In genomic region chr16:1990336-1991134, GRCh38 we compare ENCODE assay signal across 8 cellular contexts. TPM values are rescaled to one million over a fixed set of nuclear protein-coding genes. Genes with fewer than 3 reads are reported as not detected.
DNase-seq lines count a peak whose midpoint lies in the region; ATAC-seq and TF ChIP-seq lines count a peak whose summit lies in the region.
"Had no signal": no experiment of that assay in that cellular context is flagged by ENCODE, and none has a peak within 500 bp of the region (broad histone marks: within the 10 kb centered on the region; RNA-seq: fewer than 3 reads in every experiment).

No MANE protein-coding gene starts in this region.

- H3K9me3 ChIP-seq in mesodermal cell (ENCODE audit: control insufficient read depth, low read length) (no peaks in the 10 kb centered on the region), tibial nerve (no peaks in the 10 kb centered on the region)

- H3K36me3 Mint-ChIP-seq in activated naive CD8-positive, alpha-beta T cell treated with anti-CD3 and anti-CD28 coated beads, Interleukin-2, amount 10 ng/mL, durations not matched to agents 7 days and 5 days: peaks cover 5% of the 10 kb centered on the region

- TF ChIP-seq CTCF in GM12865 (IDR thresholded peaks at IDR 0.05; ENCODE audit: insufficient read depth, low read depth, low read length, missing control alignments) (no peak), KMS-11 (conservative IDR thresholded peaks at IDR 0.05; ENCODE audit: low read depth, low read length) (no peak), tibial nerve (IDR thresholded peaks at IDR 0.05) (no peak)

- DNase-seq in GM12865 (ENCODE audit: low read depth) (peak; percentile 54), tibial nerve (ENCODE audit: low spot score in 2 of 2) (no peak)
- peak; percentile 65 for DNase-seq in activated naive CD8-positive, alpha-beta T cell treated with anti-CD3 and anti-CD28 coated beads, Interleukin-2, amount 10 ng/mL, durations not matched to agents 7 days and 5 days

- H4K20me1 ChIP-seq in KMS-11 (ENCODE audit: insufficient read depth): no peaks in the 10 kb centered on the region

- peak overlapping the region; percentile 47 for H3K4me2 ChIP-seq in KMS-11

- H3K27me3 ChIP-seq in KMS-11 (ENCODE audit: insufficient read depth, low read depth): peaks cover 5% of the 10 kb centered on the region
- peaks cover 0 to 47% of the 10 kb centered on the region in 2 donors for H3K27me3 ChIP-seq in tibial nerve

- H3K9me3 Mint-ChIP-seq in activated naive CD8-positive, alpha-beta T cell treated with anti-CD3 and anti-CD28 coated beads, Interleukin-2, amount 10 ng/mL, durations not matched to agents 7 days and 5 days: no peaks in the 10 kb centered on the region

- H2AFZ ChIP-seq in KMS-11 (ENCODE audit: low read depth): peak overlapping the region; percentile 50

- H3K27ac Mint-ChIP-seq in activated naive CD8-positive, alpha-beta T cell treated with anti-CD3 and anti-CD28 coated beads, Interleukin-2, amount 10 ng/mL, durations not matched to agents 7 days and 5 days: peak overlapping the region; percentile 67

- no peak for TF ChIP-seq EP300 in tibial nerve (IDR thresholded peaks at IDR 0.05)

- 3 to 4% methylated on average over 29 to 39 of the region's 52 CpGs for WGBS in mesodermal cell (ENCODE audit: insufficient coverage in 2 of 2), 2 experiments
- WGBS in tibial nerve, 2 donors: 2 to 7% methylated on average over 34 to 42 of the region's 52 CpGs

- H3K36me3 ChIP-seq in KMS-11 (ENCODE audit: insufficient read depth): no peaks in the 10 kb centered on the region
- H3K36me3 ChIP-seq in mesodermal cell (ENCODE audit: control insufficient read depth, insufficient read depth, low read length): peaks cover 20% of the 10 kb centered on the region
- peaks cover 0 to 22% (median 0%) of the 10 kb centered on the region in 3 donors for H3K36me3 ChIP-seq in tibial nerve

- no peak for ATAC-seq in activated naive CD8-positive, alpha-beta T cell treated with anti-CD3 and anti-CD28 coated beads, Interleukin-2, amount 10 ng/mL, durations not matched to agents 7 days and 5 days (ENCODE audit: low read depth)
- no peak for ATAC-seq in HG03521 (IDR thresholded peaks at IDR 0.05; ENCODE audit: unreplicated experiment)
- no peak for ATAC-seq in HG02852 (IDR thresholded peaks at IDR 0.05; ENCODE audit: unreplicated experiment)

- no peak for TF ChIP-seq POLR2A in tibial nerve (IDR thresholded peaks at IDR 0.05)

- no peak overlapping the region for H3K9ac ChIP-seq in KMS-11

- H3K4me1 Mint-ChIP-seq in activated naive CD8-positive, alpha-beta T cell treated with anti-CD3 and anti-CD28 coated beads, Interleukin-2, amount 10 ng/mL, durations not matched to agents 7 days and 5 days: peaks cover 18% of the 10 kb centered on the region

- peaks cover 24% of the 10 kb centered on the region for H3K4me1 ChIP-seq in KMS-11 (ENCODE audit: low read depth, poor library complexity, severe bottlenecking)
- H3K4me1 ChIP-seq in mesodermal cell (ENCODE audit: control insufficient read depth, insufficient read depth, low read length, poor library complexity, severe bottlenecking): peaks cover 8% of the 10 kb centered on the region
- peaks cover 0 to 39% (median 16%) of the 10 kb centered on the region in 4 donors for H3K4me1 ChIP-seq in tibial nerve

- H3K27me3 Mint-ChIP-seq in activated naive CD8-positive, alpha-beta T cell treated with anti-CD3 and anti-CD28 coated beads, Interleukin-2, amount 10 ng/mL, durations not matched to agents 7 days and 5 days: peaks cover 13% of the 10 kb centered on the region

- H3K4me3 ChIP-seq in GM12865 (ENCODE audit: low read depth, low read length) (peak overlapping the region; percentile 76), KMS-11 (IDR thresholded peaks at IDR 0.05; ENCODE audit: insufficient read depth, low read depth, low read length) (no peak overlapping the region), mesodermal cell (ENCODE audit: extremely low read depth, insufficient read depth, low read length, poor library complexity, severe bottlenecking) (peak overlapping the region; percentile 27), tibial nerve (peak overlapping the region in 2 of 4 donors; percentile 22 to 31)

- peak overlapping the region; percentile 75 for H3K4me3 Mint-ChIP-seq in activated naive CD8-positive, alpha-beta T cell treated with anti-CD3 and anti-CD28 coated beads, Interleukin-2, amount 10 ng/mL, durations not matched to agents 7 days and 5 days

- POLR2A ChIA-PET in activated naive CD8-positive, alpha-beta T cell treated with anti-CD3 and anti-CD28 coated beads, Interleukin-2, amount 10 ng/mL, durations not matched to agents 7 days and 5 days (lab: Charles Lee): interaction anchor here (0.6 to 5.7 kb wide), 9 partner anchors 10 to 218 kb away, joined by 3 to 36 read pairs (median 4); partner anchors contain the start of genes EME2, MRPS34, RPS2 and TBL3

- no peaks in the 10 kb centered on the region for H3K79me2 ChIP-seq in KMS-11 (ENCODE audit: insufficient read depth, low read depth)

- no peak overlapping the region for H3K27ac ChIP-seq in KMS-11
- H3K27ac ChIP-seq in mesodermal cell (ENCODE audit: low read depth, low read length, severe bottlenecking): no peak overlapping the region
- H3K27ac ChIP-seq in tibial nerve: peak overlapping the region in 1 of 4 donors; percentile 55
- H3K27ac ChIP-seq: SJSA1 had no signal

RNA-seq across cellular contexts. Expression of gene SYNGR3, which starts 0.8 kb away (rescaled TPM):
- total RNA-seq in activated naive CD8-positive, alpha-beta T cell treated with anti-CD3 and anti-CD28 coated beads, Interleukin-2, amount 10 ng/mL, durations not matched to agents 7 days and 5 days: 1 to 10 TPM; 2.0 to 2.2 TPM
- polyA plus RNA-seq in mesodermal cell (2013, experiment 1 of 2): 2.0 TPM
- 1.9 TPM for polyA plus RNA-seq in mesodermal cell (2013, experiment 2 of 2)
- 1 to 10 TPM in 1 of 4 donors, not detected in 3; 3.9 TPM for total RNA-seq in tibial nerve

RNA-seq across cellular contexts. Expression of gene GFER, which starts 6.5 kb away (rescaled TPM):
- 10 to 100 TPM; 28.8 to 31.9 TPM for total RNA-seq in activated naive CD8-positive, alpha-beta T cell treated with anti-CD3 and anti-CD28 coated beads, Interleukin-2, amount 10 ng/mL, durations not matched to agents 7 days and 5 days
- 31.6 TPM for polyA plus RNA-seq in mesodermal cell (2013, experiment 1 of 2)
- 15.0 TPM for polyA plus RNA-seq in mesodermal cell (2013, experiment 2 of 2)
- total RNA-seq in tibial nerve: 10 to 100 TPM; 13.4 to 20.2 (median 18.1) TPM

RNA-seq across cellular contexts. Expression of gene NOXO1, which starts 9.3 kb away (rescaled TPM):
- 1 to 10 TPM in 1 of 2 experiments, under 1 TPM in 1; 0.58 to 1.8 TPM for total RNA-seq in activated naive CD8-positive, alpha-beta T cell treated with anti-CD3 and anti-CD28 coated beads, Interleukin-2, amount 10 ng/mL, durations not matched to agents 7 days and 5 days
- not detected for polyA plus RNA-seq in mesodermal cell (2013, experiment 1 of 2)
- polyA plus RNA-seq in mesodermal cell (2013, experiment 2 of 2): not detected
- 1 to 10 TPM in 1 of 4 donors, not detected in 3; 3.9 TPM for total RNA-seq in tibial nerve

RNA-seq across cellular contexts. Expression of gene TBL3, which starts 18.7 kb away (rescaled TPM):
- total RNA-seq in activated naive CD8-positive, alpha-beta T cell treated with anti-CD3 and anti-CD28 coated beads, Interleukin-2, amount 10 ng/mL, durations not matched to agents 7 days and 5 days: 10 to 100 TPM; 29.4 to 30.7 TPM
- 43.3 TPM for polyA plus RNA-seq in mesodermal cell (2013, experiment 1 of 2)
- polyA plus RNA-seq in mesodermal cell (2013, experiment 2 of 2): 37.3 TPM
- 10 to 100 TPM; 37.6 to 70.8 (median 46.2) TPM for total RNA-seq in tibial nerve

RNA-seq across cellular contexts. Expression of gene ZNF598, which starts 19.1 kb away (rescaled TPM):
- total RNA-seq in activated naive CD8-positive, alpha-beta T cell treated with anti-CD3 and anti-CD28 coated beads, Interleukin-2, amount 10 ng/mL, durations not matched to agents 7 days and 5 days: 10 to 100 TPM; 67.8 to 77.1 TPM
- 27.4 TPM for polyA plus RNA-seq in mesodermal cell (2013, experiment 1 of 2)
- 23.7 TPM for polyA plus RNA-seq in mesodermal cell (2013, experiment 2 of 2)
- total RNA-seq in tibial nerve: 10 to 100 TPM; 37.0 to 83.1 (median 49.2) TPM

Comparison
In these comparisons a context has a peak if more than half of its experiments do, and no peak if none do; other contexts are left out.
1. DNase-seq: peak in GM12865 (single experiment) and activated naive CD8-positive, alpha-beta T cell treated with anti-CD3 and anti-CD28 coated beads, Interleukin-2, amount 10 ng/mL, durations not matched to agents 7 days and 5 days (single experiment); none in tibial nerve (0 of 2).